Comparison of ENCODE assay signal across 16 cellular contexts in genomic region chr15:93823971-93824866, GRCh38.
DNase-seq lines count a peak whose midpoint lies in the region; ATAC-seq and TF ChIP-seq lines count a peak whose summit lies in the region.
"Had no signal": no experiment of that assay in that cellular context is flagged by ENCODE, and none has a peak within 500 bp of the region (broad histone marks: within the 10 kb centered on the region; RNA-seq: fewer than 3 reads in every experiment).

No MANE protein-coding gene starts in this region.

- 62% methylated on average over 9 of the region's 9 CpGs for WGBS in right cardiac atrium
- 68 to 77% (median 75%) methylated on average over 9 of the region's 9 CpGs for WGBS in heart left ventricle, 4 donors
- WGBS in SK-N-SH (ENCODE audit: low lambda C conversion rate) = 46% methylated on average over 9 of the region's 9 CpGs
- 84% methylated on average over 9 of the region's 9 CpGs for WGBS in prostate gland

- DNase-seq in right cardiac atrium (no peak), heart left ventricle (no peak), SK-N-SH (peak; percentile 14), prostate gland (ENCODE audit: low spot score) (no peak), NCI-H146 (lab: John Stamatoyannopoulos, UW) (no peak)
- no peak for DNase-seq in naive thymus-derived CD4-positive, alpha-beta T cell
- DNase-seq: ACHN; CD8-positive, alpha-beta T cell; COR-L47; DND-41; GOT3; H9 had no signal

- no peaks in the 10 kb centered on the region for H3K9me3 ChIP-seq in right cardiac atrium (ENCODE audit: control insufficient read depth, low read length)
- H3K9me3 ChIP-seq in heart left ventricle = peaks cover 0 to 1% (median 0%) of the 10 kb centered on the region in 12 donors
- no peaks in the 10 kb centered on the region for H3K9me3 ChIP-seq in SK-N-SH
- H3K9me3 ChIP-seq in naive thymus-derived CD4-positive, alpha-beta T cell (ENCODE audit: control insufficient read depth in 2 of 3, low read length in 3 of 3) = no peaks in the 10 kb centered on the region
- H3K9me3 ChIP-seq in prostate gland = no peaks in the 10 kb centered on the region

- intact Hi-C loops in right cardiac atrium (cut with DNase I) = no loop called here
- intact Hi-C loops in heart left ventricle (cut with DNase I) = no loop called here
- intact Hi-C loops in naive thymus-derived CD4-positive, alpha-beta T cell (cut with micrococcal nuclease) = no loop called here
- intact Hi-C loops in prostate gland (cut with DNase I) = no loop called here

- no peak overlapping the region for H3K27ac ChIP-seq in right cardiac atrium (ENCODE audit: low read length)
- H3K27ac ChIP-seq in heart left ventricle = no peak overlapping the region
- H3K27ac ChIP-seq in SK-N-SH (ENCODE audit: low read depth in 2 of 2, low read length in 1 of 2) = no peak overlapping the region
- H3K27ac ChIP-seq in naive thymus-derived CD4-positive, alpha-beta T cell (ENCODE audit: low read depth, low read length) = no peak overlapping the region
- H3K27ac ChIP-seq in prostate gland = no peak overlapping the region

- TF ChIP-seq CTCF in heart left ventricle (IDR thresholded peaks at IDR 0.05) = no peak
- no peak for TF ChIP-seq CTCF in SK-N-SH (IDR thresholded peaks at IDR 0.05)
- TF ChIP-seq CTCF in prostate gland (IDR thresholded peaks at IDR 0.05) = no peak

- H3K27me3 Mint-ChIP-seq in naive thymus-derived CD4-positive, alpha-beta T cell = peaks cover 0 to 4% (median 2%) of the 10 kb centered on the region in 5 donors
- H3K27me3 Mint-ChIP-seq: B cell had no signal

- CTCF ChIA-PET in SK-N-SH (lab: Yijun Ruan, JAX) = no interaction called here
- CTCF ChIA-PET in naive thymus-derived CD4-positive, alpha-beta T cell (lab: Charles Lee) = no interaction called here

- H3K4me3 ChIP-seq in right cardiac atrium (ENCODE audit: low read length) = no peak overlapping the region
- H3K4me3 ChIP-seq in heart left ventricle = no peak overlapping the region
- no peak overlapping the region for H3K4me3 ChIP-seq in SK-N-SH (ENCODE audit: low read depth in 2 of 2, low read length in 1 of 2)
- no peak overlapping the region for H3K4me3 ChIP-seq in naive thymus-derived CD4-positive, alpha-beta T cell (ENCODE audit: low read length)
- H3K4me3 ChIP-seq in prostate gland = no peak overlapping the region

- no peaks in the 10 kb centered on the region for H3K36me3 Mint-ChIP-seq in naive thymus-derived CD4-positive, alpha-beta T cell
- H3K36me3 Mint-ChIP-seq: CD14-positive monocyte; CD8-positive, alpha-beta T cell had no signal

- no peak overlapping the region for H3K4me2 ChIP-seq in SK-N-SH

- H3F3A ChIP-seq in SK-N-SH (replicated peaks; ENCODE audit: insufficient read depth) = no peaks in the 10 kb centered on the region

- H3K36me3 ChIP-seq in heart left ventricle (no peaks in the 10 kb centered on the region), SK-N-SH (replicated peaks in 1 of 2; ENCODE audit: control insufficient read depth in 1 of 2, insufficient read depth in 2 of 2, low read length in 1 of 2) (no peaks in the 10 kb centered on the region), prostate gland (no peaks in the 10 kb centered on the region)
- no peaks in the 10 kb centered on the region for H3K36me3 ChIP-seq in naive thymus-derived CD4-positive, alpha-beta T cell (ENCODE audit: control insufficient read depth in 2 of 3, insufficient read depth in 3 of 3, low read length in 3 of 3)

- ATAC-seq in right cardiac atrium = peak; percentile 38 to 51
- ATAC-seq in heart left ventricle = no peak
- ATAC-seq in naive thymus-derived CD4-positive, alpha-beta T cell = peak; percentile 55
- ATAC-seq in GM21528 (IDR thresholded peaks at IDR 0.05; ENCODE audit: low FRiP score, unreplicated experiment) = no peak
- no peak for ATAC-seq in GM21526 (IDR thresholded peaks at IDR 0.05; ENCODE audit: low FRiP score, unreplicated experiment)
- ATAC-seq: CD8-positive, alpha-beta T cell had no signal

- H3K27me3 ChIP-seq in right cardiac atrium (ENCODE audit: control insufficient read depth, insufficient read depth) = no peaks in the 10 kb centered on the region
- no peaks in the 10 kb centered on the region for H3K27me3 ChIP-seq in heart left ventricle
- no peaks in the 10 kb centered on the region for H3K27me3 ChIP-seq in SK-N-SH (ENCODE audit: insufficient read depth)
- no peaks in the 10 kb centered on the region for H3K27me3 ChIP-seq in naive thymus-derived CD4-positive, alpha-beta T cell (ENCODE audit: control insufficient read depth in 2 of 2, insufficient read depth in 2 of 2, low read length in 2 of 2)
- H3K27me3 ChIP-seq in prostate gland (replicated peaks; ENCODE audit: insufficient read depth) = no peaks in the 10 kb centered on the region

- TF ChIP-seq POLR2A in heart left ventricle (IDR thresholded peaks at IDR 0.05) = no peak
- no peak for TF ChIP-seq POLR2A in prostate gland (IDR thresholded peaks at IDR 0.05)

- TF ChIP-seq RAD21 in SK-N-SH (IDR thresholded peaks at IDR 0.05; ENCODE audit: low read length) = no peak

- no peaks in the 10 kb centered on the region for H3K9me2 ChIP-seq in SK-N-SH

- H3K4me1 ChIP-seq in right cardiac atrium (ENCODE audit: control insufficient read depth, insufficient read depth, low read length) = peaks cover 1% of the 10 kb centered on the region
- peaks cover 0 to 7% (median 0%) of the 10 kb centered on the region in 12 donors for H3K4me1 ChIP-seq in heart left ventricle
- peaks cover 0 to 11% of the 10 kb centered on the region in 2 experiments; a peak in 2 of 4 replicates for H3K4me1 ChIP-seq in SK-N-SH (ENCODE audit: control insufficient read depth in 1 of 2, insufficient read depth in 2 of 2, low read depth in 1 of 2, low read length in 1 of 2)
- no peaks in the 10 kb centered on the region for H3K4me1 ChIP-seq in naive thymus-derived CD4-positive, alpha-beta T cell (ENCODE audit: control insufficient read depth in 2 of 2, insufficient read depth in 2 of 2, low read length in 2 of 2)
- no peaks in the 10 kb centered on the region for H3K4me1 ChIP-seq in prostate gland (replicated peaks)

- no peaks in the 10 kb centered on the region for H3K79me2 ChIP-seq in SK-N-SH (ENCODE audit: insufficient read depth)

- POLR2A ChIA-PET in SK-N-SH (lab: Yijun Ruan, JAX) = no interaction called here
- POLR2A ChIA-PET in naive thymus-derived CD4-positive, alpha-beta T cell (lab: Charles Lee) = no interaction called here

- H3K9me3 Mint-ChIP-seq in naive thymus-derived CD4-positive, alpha-beta T cell = no peaks in the 10 kb centered on the region
- H3K9me3 Mint-ChIP-seq: CD8-positive, alpha-beta T cell; H9 had no signal

- no peak overlapping the region for H3K27ac Mint-ChIP-seq in naive thymus-derived CD4-positive, alpha-beta T cell
- H3K27ac Mint-ChIP-seq: B cell; CD14-positive monocyte; CD8-positive, alpha-beta T cell had no signal

- H2AFZ ChIP-seq in SK-N-SH (ENCODE audit: low read depth) = no peak overlapping the region

- no peaks in the 10 kb centered on the region for H4K20me1 ChIP-seq in SK-N-SH (ENCODE audit: insufficient read depth)

- H3K4me1 Mint-ChIP-seq in naive thymus-derived CD4-positive, alpha-beta T cell = no peaks in the 10 kb centered on the region
- H3K4me1 Mint-ChIP-seq: B cell, CD14-positive monocyte had no signal

- no peak overlapping the region for H3K4me3 Mint-ChIP-seq in naive thymus-derived CD4-positive, alpha-beta T cell
- H3K4me3 Mint-ChIP-seq: B cell; CD14-positive monocyte; CD8-positive, alpha-beta T cell; H9 had no signal

- H3K9ac ChIP-seq in SK-N-SH = no peak overlapping the region

- TF ChIP-seq EP300 in SK-N-SH (IDR thresholded peaks at IDR 0.05; ENCODE audit: borderline replicate concordance in 1 of 2, low read depth in 1 of 2, low read length in 1 of 2) = no peak

TF ChIP-seq in SK-N-SH, 30 proteins besides CTCF, POLR2A, EP300 and RAD21:
- TF ChIP-seq POLR2AphosphoS5 (IDR thresholded peaks at IDR 0.05; ENCODE audit: low read depth, low read length) (no peak), CHD2 (IDR thresholded peaks at IDR 0.05; ENCODE audit: low read length, partially characterized antibody) (peak; percentile 11)

Comparison
In these comparisons a context has a peak if more than half of its experiments do, and no peak if none do; other contexts are left out.
1. ATAC-seq: peak in right cardiac atrium (2 of 2) and naive thymus-derived CD4-positive, alpha-beta T cell (single experiment); none in heart left ventricle (0 of 4), GM21528 (single experiment) and GM21526 (single experiment).